Comparison of ENCODE assay signal across 11 cellular contexts in the genomic region with DNA sequence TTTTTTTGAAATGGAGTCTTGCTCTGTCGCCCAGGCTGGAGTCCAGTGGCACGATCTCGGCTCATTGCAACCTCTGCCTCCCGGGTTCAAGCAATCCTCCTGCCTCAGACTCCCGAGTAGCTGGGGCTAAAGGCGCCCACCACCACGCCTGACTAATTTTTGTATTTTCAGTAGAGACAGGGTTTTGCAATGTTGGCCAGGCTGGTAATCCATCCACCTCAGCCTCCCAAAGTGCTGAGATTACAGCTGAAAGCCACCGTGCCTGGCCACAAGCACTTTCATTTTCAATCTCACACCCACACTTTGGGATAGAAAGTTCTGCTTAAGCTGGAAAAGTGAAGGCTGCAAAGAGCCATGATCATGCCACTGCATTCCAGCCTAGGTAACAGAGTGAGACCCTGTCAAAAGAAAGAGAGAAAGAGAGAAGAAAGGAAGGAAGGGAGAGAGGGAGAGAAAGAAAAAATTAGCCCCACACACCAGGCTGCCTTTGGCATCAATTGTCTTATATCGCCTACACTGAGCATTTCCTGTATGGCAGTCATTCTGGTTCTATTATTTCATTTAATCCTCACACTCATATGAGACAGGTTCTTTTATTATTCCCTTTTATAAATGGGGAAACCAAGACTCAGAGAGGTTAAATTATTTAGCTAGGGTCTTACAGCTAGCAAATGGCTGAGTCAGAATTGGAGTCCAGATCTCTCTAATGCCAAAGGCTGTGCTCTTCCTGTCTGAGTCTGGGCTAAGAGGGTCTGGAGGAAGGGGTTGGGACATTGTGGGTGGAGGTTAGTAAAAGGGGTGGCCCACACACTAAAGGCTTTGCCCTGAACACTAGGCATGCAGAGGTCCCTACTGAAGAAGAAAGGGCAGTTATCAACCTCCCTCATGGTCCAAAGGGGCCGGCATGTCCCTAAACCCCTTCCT. TPM values are rescaled to one million over a fixed set of nuclear protein-coding genes. Genes with fewer than 3 reads are reported as not detected.
DNase-seq lines count a peak whose midpoint lies in the region; ATAC-seq and TF ChIP-seq lines count a peak whose summit lies in the region.
"Had no signal": no experiment of that assay in that cellular context is flagged by ENCODE, and none has a peak within 500 bp of the region (broad histone marks: within the 10 kb centered on the region; RNA-seq: fewer than 3 reads in every experiment).

No MANE protein-coding gene starts in this region.

- no peak for DNase-seq in activated T-cell treated with anti-CD3 and anti-CD28 coated beads, Interleukin-2, amount 50 U/mL, for 4 hours
- no peak for DNase-seq in activated T-cell treated with anti-CD3 and anti-CD28 coated beads for 4 hours
- DNase-seq in coronary artery (ENCODE audit: low spot score), result no peak
- peak; percentile 8 to 57 for DNase-seq in stimulated activated effector memory CD8-positive, alpha-beta T cell treated with anti-CD3 and anti-CD28 coated beads, Interleukin-12 subunit alpha, Interleukin-12 subunit beta, amount 100 ng/mL, for 72 hours (ENCODE audit: low spot score in 2 of 2)
- DNase-seq in AG08396 (ENCODE audit: low spot score), result no peak
- DNase-seq: BE2C, NCI-H1092 treated with DMSO at 0.1 percent for 48 hours had no signal

- H3K27ac Mint-ChIP-seq in stimulated activated effector memory CD8-positive, alpha-beta T cell treated with anti-CD3 and anti-CD28 coated beads, Interleukin-12 subunit alpha, Interleukin-12 subunit beta, amount 100 ng/mL, for 72 hours, result no peak overlapping the region

- peak overlapping the region; percentile 38 for H3K4me3 ChIP-seq in coronary artery
- H3K4me3 ChIP-seq: vagina had no signal

- peaks cover 2% of the 10 kb centered on the region for H3K36me3 Mint-ChIP-seq in activated T-cell treated with anti-CD3 and anti-CD28 coated beads, Interleukin-2, amount 50 U/mL, for 4 hours (ENCODE audit: insufficient read depth)
- no peaks in the 10 kb centered on the region for H3K36me3 Mint-ChIP-seq in stimulated activated effector memory CD8-positive, alpha-beta T cell treated with anti-CD3 and anti-CD28 coated beads, Interleukin-12 subunit alpha, Interleukin-12 subunit beta, amount 100 ng/mL, for 72 hours

- H3K4me1 Mint-ChIP-seq in activated T-cell treated with anti-CD3 and anti-CD28 coated beads, Interleukin-2, amount 50 U/mL, for 4 hours (ENCODE audit: low read depth), result peaks cover 14% of the 10 kb centered on the region
- peaks cover 31% of the 10 kb centered on the region for H3K4me1 Mint-ChIP-seq in stimulated activated effector memory CD8-positive, alpha-beta T cell treated with anti-CD3 and anti-CD28 coated beads, Interleukin-12 subunit alpha, Interleukin-12 subunit beta, amount 100 ng/mL, for 72 hours

- H3K27me3 Mint-ChIP-seq in activated T-cell treated with anti-CD3 and anti-CD28 coated beads, Interleukin-2, amount 50 U/mL, for 4 hours (ENCODE audit: low read depth), result peaks cover 9% of the 10 kb centered on the region

- peak overlapping the region; percentile 78 for H3K4me3 Mint-ChIP-seq in activated T-cell treated with anti-CD3 and anti-CD28 coated beads, Interleukin-2, amount 50 U/mL, for 4 hours
- peak overlapping the region; percentile 32 for H3K4me3 Mint-ChIP-seq in stimulated activated effector memory CD8-positive, alpha-beta T cell treated with anti-CD3 and anti-CD28 coated beads, Interleukin-12 subunit alpha, Interleukin-12 subunit beta, amount 100 ng/mL, for 72 hours

- TF ChIP-seq CTCF in coronary artery (IDR thresholded peaks at IDR 0.05), result no peak

- H3K27ac ChIP-seq in coronary artery, result no peak overlapping the region
- H3K27ac ChIP-seq: vagina had no signal

- H3K9me3 Mint-ChIP-seq in activated T-cell treated with anti-CD3 and anti-CD28 coated beads, Interleukin-2, amount 50 U/mL, for 4 hours, result peaks cover 5% of the 10 kb centered on the region
- H3K9me3 Mint-ChIP-seq in stimulated activated effector memory CD8-positive, alpha-beta T cell treated with anti-CD3 and anti-CD28 coated beads, Interleukin-12 subunit alpha, Interleukin-12 subunit beta, amount 100 ng/mL, for 72 hours, result no peaks in the 10 kb centered on the region

- ATAC-seq in activated T-cell treated with anti-CD3 and anti-CD28 coated beads, Interleukin-2, amount 50 U/mL, for 4 hours, result peak; percentile 27 to 32
- ATAC-seq in HG03432 (IDR thresholded peaks at IDR 0.05; ENCODE audit: unreplicated experiment) (peak; percentile 78), esophagus mucosa (no peak), HG03280 (IDR thresholded peaks at IDR 0.05; ENCODE audit: unreplicated experiment) (no peak)
- peak; percentile 72 for ATAC-seq in stimulated activated effector memory CD8-positive, alpha-beta T cell treated with anti-CD3 and anti-CD28 coated beads, Interleukin-12 subunit alpha, Interleukin-12 subunit beta, amount 100 ng/mL, for 72 hours

RNA-seq across cellular contexts. Expression of a gene that starts 37.9 kb away (rescaled TPM):
- under 1 TPM in 1 of 3 donors, not detected in 2; 0.19 TPM for total RNA-seq in activated T-cell treated with anti-CD3 and anti-CD28 coated beads, Interleukin-2, amount 50 U/mL, for 4 hours
- total RNA-seq in esophagus mucosa, result 1.8 TPM

Comparison
In these comparisons a context has a peak if more than half of its experiments do, and no peak if none do; other contexts are left out.
1. ATAC-seq: peak in activated T-cell treated with anti-CD3 and anti-CD28 coated beads, Interleukin-2, amount 50 U/mL, for 4 hours (2 of 2), HG03432 (single experiment) and stimulated activated effector memory CD8-positive, alpha-beta T cell treated with anti-CD3 and anti-CD28 coated beads, Interleukin-12 subunit alpha, Interleukin-12 subunit beta, amount 100 ng/mL, for 72 hours (single experiment); none in esophagus mucosa (single experiment) and HG03280 (single experiment).
2. DNase-seq: peak in stimulated activated effector memory CD8-positive, alpha-beta T cell treated with anti-CD3 and anti-CD28 coated beads, Interleukin-12 subunit alpha, Interleukin-12 subunit beta, amount 100 ng/mL, for 72 hours (2 of 2); none in activated T-cell treated with anti-CD3 and anti-CD28 coated beads, Interleukin-2, amount 50 U/mL, for 4 hours (single experiment), activated T-cell treated with anti-CD3 and anti-CD28 coated beads for 4 hours (single experiment), coronary artery (single experiment) and AG08396 (single experiment).